Comparison of ENCODE assay signal across 14 cellular contexts in the genomic region with DNA sequence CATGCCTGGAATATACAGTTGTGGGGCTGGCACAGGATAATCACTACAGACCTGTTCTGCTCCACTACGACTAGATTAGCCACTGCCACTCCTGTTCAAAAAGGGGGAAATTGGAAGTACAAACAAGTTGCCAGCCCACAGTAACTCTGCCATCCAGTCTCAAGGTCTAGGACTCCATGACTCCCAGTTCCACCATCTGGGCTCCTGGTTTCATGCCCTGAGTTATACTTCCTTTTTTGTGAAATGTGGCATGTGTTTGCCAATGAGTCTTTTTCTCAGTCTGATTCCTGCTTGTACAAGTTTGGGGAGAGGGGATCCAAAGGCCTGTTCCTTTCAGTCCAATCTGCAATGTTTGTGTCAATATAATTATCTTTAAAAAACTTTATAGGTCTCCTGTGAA. TPM values are rescaled to one million over a fixed set of nuclear protein-coding genes. Genes with fewer than 3 reads are reported as not detected.
DNase-seq lines count a peak whose midpoint lies in the region; ATAC-seq and TF ChIP-seq lines count a peak whose summit lies in the region.
"Had no signal": no experiment of that assay in that cellular context is flagged by ENCODE, and none has a peak within 500 bp of the region (broad histone marks: within the 10 kb centered on the region; RNA-seq: fewer than 3 reads in every experiment).

No MANE protein-coding gene starts in this region.

- no peaks in the 10 kb centered on the region for H3K9me3 ChIP-seq in HEK293 (ENCODE audit: control insufficient read depth, insufficient read depth, low read depth, low read length)
- H3K9me3 ChIP-seq in naive thymus-derived CD4-positive, alpha-beta T cell (ENCODE audit: control insufficient read depth in 2 of 3, low read length in 3 of 3) = no peaks in the 10 kb centered on the region
- H3K9me3 ChIP-seq: right lobe of liver had no signal

- H3K27me3 ChIP-seq in naive thymus-derived CD4-positive, alpha-beta T cell (ENCODE audit: control insufficient read depth in 2 of 2, insufficient read depth in 2 of 2, low read length in 2 of 2) = no peaks in the 10 kb centered on the region
- H3K27me3 ChIP-seq: brain microvascular endothelial cell, right lobe of liver had no signal

- no peak overlapping the region for H3K27ac ChIP-seq in HEK293 (ENCODE audit: extremely low read depth, low read depth, low read length)
- H3K27ac ChIP-seq in naive thymus-derived CD4-positive, alpha-beta T cell (ENCODE audit: low read depth, low read length) = peak overlapping the region; percentile 90
- H3K27ac ChIP-seq: brain microvascular endothelial cell had no signal

- no peaks in the 10 kb centered on the region; a peak in 1 of 3 replicates for H3K36me3 ChIP-seq in HEK293 (ENCODE audit: control insufficient read depth in 2 of 2, insufficient read depth in 1 of 2, low read length in 2 of 2)
- no peaks in the 10 kb centered on the region for H3K36me3 ChIP-seq in naive thymus-derived CD4-positive, alpha-beta T cell (ENCODE audit: control insufficient read depth in 2 of 3, insufficient read depth in 3 of 3, low read length in 3 of 3)
- H3K36me3 ChIP-seq: brain microvascular endothelial cell, right lobe of liver had no signal

- no peak for TF ChIP-seq CTCF in HEK293 (tag by site-specific recombination; IDR thresholded peaks at IDR 0.05)

- peak overlapping the region; percentile 49 for H3K27ac Mint-ChIP-seq in activated CD4-positive, alpha-beta memory T cell treated with anti-CD3 and anti-CD28 coated beads for 36 hours
- peak overlapping the region in 5 of 9 donors; percentile 48 to 100 (median 97) for H3K27ac Mint-ChIP-seq in naive thymus-derived CD4-positive, alpha-beta T cell
- H3K27ac Mint-ChIP-seq in activated T-helper 2 cell treated with anti-CD3 and anti-CD28 coated beads, Interferon-gamma antibody, Interleukin-2, Interleukin-4, amounts not matched to agents 10 μg/mL and 5 μg/mL and 100 μg/mL, durations not matched to agents 14 hours and 24 hours and 36 hours = no peak overlapping the region

- ATAC-seq in naive thymus-derived CD4-positive, alpha-beta T cell = no peak

- H3K4me1 ChIP-seq in HEK293 (ENCODE audit: control insufficient read depth, insufficient read depth, low read length) = no peaks in the 10 kb centered on the region
- peaks cover 22 to 27% of the 10 kb centered on the region in 2 donors for H3K4me1 ChIP-seq in naive thymus-derived CD4-positive, alpha-beta T cell (ENCODE audit: control insufficient read depth in 2 of 2, insufficient read depth in 2 of 2, low read length in 2 of 2)

- intact Hi-C loops in activated CD4-positive, alpha-beta memory T cell treated with anti-CD3 and anti-CD28 coated beads for 36 hours (cut with micrococcal nuclease) = loop anchor here (5.0 kb wide), 1 partner anchor 272 kb away; no protein-coding TSS in a partner anchor
- intact Hi-C loops in naive thymus-derived CD4-positive, alpha-beta T cell (cut with micrococcal nuclease) = loop anchor here in 1 of 2 donors (5.0 kb wide), 1 partner anchor 257 kb away; no protein-coding TSS in a partner anchor
- intact Hi-C loops in activated T-helper 2 cell treated with anti-CD3 and anti-CD28 coated beads, Interferon-gamma antibody, Interleukin-2, Interleukin-4, amounts not matched to agents 10 μg/mL and 5 μg/mL and 100 μg/mL, durations not matched to agents 14 hours and 24 hours and 36 hours (cut with micrococcal nuclease) = loop anchor here (5.0 kb wide), 1 partner anchor 272 kb away; no protein-coding TSS in a partner anchor

- DNase-seq in CD1c-positive myeloid dendritic cell (ENCODE audit: extremely low spot score) (peak; percentile 70), SK-N-DZ (ENCODE audit: low spot score) (no peak), NCI-H510A treated with DMSO at 0.1 percent for 48 hours (lab: John Stamatoyannopoulos, UW) (no peak), retina (no peak)
- no peak for DNase-seq in activated CD4-positive, alpha-beta memory T cell treated with anti-CD3 and anti-CD28 coated beads for 36 hours
- no peak for DNase-seq in naive thymus-derived CD4-positive, alpha-beta T cell
- DNase-seq in activated T-helper 2 cell treated with anti-CD3 and anti-CD28 coated beads, Interferon-gamma antibody, Interleukin-2, Interleukin-4, amounts not matched to agents 10 μg/mL and 5 μg/mL and 100 μg/mL, durations not matched to agents 14 hours and 24 hours and 36 hours (ENCODE audit: low spot score) = no peak
- DNase-seq: activated T-cell treated with anti-CD3 and anti-CD28 coated beads, Interleukin-2, amount 50 U/mL, for 4 hours; brain microvascular endothelial cell; effector CD4-positive, alpha-beta T cell; NCI-H446 treated with DMSO at 0.1 percent for 48 hours; stimulated activated naive CD4-positive, alpha-beta T cell treated with Interleukin-2 at 50 U/mL for 16 hours had no signal

- no peak overlapping the region for H3K4me3 Mint-ChIP-seq in activated CD4-positive, alpha-beta memory T cell treated with anti-CD3 and anti-CD28 coated beads for 36 hours
- peak overlapping the region in 4 of 10 donors; percentile 33 to 56 (median 40) for H3K4me3 Mint-ChIP-seq in naive thymus-derived CD4-positive, alpha-beta T cell
- no peak overlapping the region for H3K4me3 Mint-ChIP-seq in activated T-helper 2 cell treated with anti-CD3 and anti-CD28 coated beads, Interferon-gamma antibody, Interleukin-2, Interleukin-4, amounts not matched to agents 10 μg/mL and 5 μg/mL and 100 μg/mL, durations not matched to agents 14 hours and 24 hours and 36 hours (ENCODE audit: low read depth)

- H3K27me3 Mint-ChIP-seq in activated CD4-positive, alpha-beta memory T cell treated with anti-CD3 and anti-CD28 coated beads for 36 hours = peaks cover 3% of the 10 kb centered on the region
- H3K27me3 Mint-ChIP-seq in naive thymus-derived CD4-positive, alpha-beta T cell = peaks cover 0 to 12% (median 0%) of the 10 kb centered on the region in 5 donors
- H3K27me3 Mint-ChIP-seq in activated T-helper 2 cell treated with anti-CD3 and anti-CD28 coated beads, Interferon-gamma antibody, Interleukin-2, Interleukin-4, amounts not matched to agents 10 μg/mL and 5 μg/mL and 100 μg/mL, durations not matched to agents 14 hours and 24 hours and 36 hours (ENCODE audit: low read depth) = peaks cover 2% of the 10 kb centered on the region

- POLR2A ChIA-PET in HEK293 (lab: Yijun Ruan, JAX) = no interaction called here
- POLR2A ChIA-PET in activated CD4-positive, alpha-beta memory T cell treated with anti-CD3 and anti-CD28 coated beads for 36 hours (lab: Charles Lee) = interaction anchor here (3.0 kb wide), 1 partner anchor 41 kb away, joined by 29 read pairs; a partner anchor contains a TSS
- POLR2A ChIA-PET in naive thymus-derived CD4-positive, alpha-beta T cell (lab: Charles Lee) = interaction anchor here (0.6 to 23.6 kb wide), 11 partner anchors 19 to 353 kb away, joined by 3 to 696 read pairs (median 4); a partner anchor contains a TSS

- CTCF ChIA-PET in HEK293 (lab: Yijun Ruan, JAX) = interaction anchor here (0.7 to 8.5 kb wide), 2 partner anchors 159 to 369 kb away, joined by 4 to 111 read pairs; no protein-coding TSS in a partner anchor
- CTCF ChIA-PET in activated CD4-positive, alpha-beta memory T cell treated with anti-CD3 and anti-CD28 coated beads for 36 hours (lab: Charles Lee) = interaction anchor here (1.2 to 5.9 kb wide), 4 partner anchors 40 to 328 kb away, joined by 3 to 74 read pairs (median 8); a partner anchor contains a TSS
- CTCF ChIA-PET in naive thymus-derived CD4-positive, alpha-beta T cell (lab: Charles Lee) = interaction anchor here (0.6 to 8.4 kb wide), 7 partner anchors 13 to 195 kb away, joined by 3 to 156 read pairs (median 5); a partner anchor contains a TSS

- peaks cover 9% of the 10 kb centered on the region for H3K36me3 Mint-ChIP-seq in activated CD4-positive, alpha-beta memory T cell treated with anti-CD3 and anti-CD28 coated beads for 36 hours
- H3K36me3 Mint-ChIP-seq in naive thymus-derived CD4-positive, alpha-beta T cell = peaks cover 0 to 13% (median 4%) of the 10 kb centered on the region in 5 donors
- peaks cover 13% of the 10 kb centered on the region for H3K36me3 Mint-ChIP-seq in activated T-helper 2 cell treated with anti-CD3 and anti-CD28 coated beads, Interferon-gamma antibody, Interleukin-2, Interleukin-4, amounts not matched to agents 10 μg/mL and 5 μg/mL and 100 μg/mL, durations not matched to agents 14 hours and 24 hours and 36 hours (ENCODE audit: low read depth)

- H3K9me3 Mint-ChIP-seq in activated CD4-positive, alpha-beta memory T cell treated with anti-CD3 and anti-CD28 coated beads for 36 hours = no peaks in the 10 kb centered on the region
- H3K9me3 Mint-ChIP-seq in naive thymus-derived CD4-positive, alpha-beta T cell = peaks cover 0 to 5% (median 0%) of the 10 kb centered on the region in 11 donors
- H3K9me3 Mint-ChIP-seq in activated T-helper 2 cell treated with anti-CD3 and anti-CD28 coated beads, Interferon-gamma antibody, Interleukin-2, Interleukin-4, amounts not matched to agents 10 μg/mL and 5 μg/mL and 100 μg/mL, durations not matched to agents 14 hours and 24 hours and 36 hours = peaks cover 4% of the 10 kb centered on the region
- H3K9me3 Mint-ChIP-seq: activated T-cell treated with anti-CD3 and anti-CD28 coated beads, Interleukin-2, amount 50 U/mL, for 4 hours had no signal

- peaks cover 33% of the 10 kb centered on the region for H3K4me1 Mint-ChIP-seq in activated CD4-positive, alpha-beta memory T cell treated with anti-CD3 and anti-CD28 coated beads for 36 hours (ENCODE audit: low read depth)
- H3K4me1 Mint-ChIP-seq in naive thymus-derived CD4-positive, alpha-beta T cell = peaks cover 24 to 55% (median 43%) of the 10 kb centered on the region in 7 donors
- H3K4me1 Mint-ChIP-seq in activated T-helper 2 cell treated with anti-CD3 and anti-CD28 coated beads, Interferon-gamma antibody, Interleukin-2, Interleukin-4, amounts not matched to agents 10 μg/mL and 5 μg/mL and 100 μg/mL, durations not matched to agents 14 hours and 24 hours and 36 hours (ENCODE audit: low read depth) = peaks cover 30% of the 10 kb centered on the region

- no peak overlapping the region for H3K4me3 ChIP-seq in HEK293 (ENCODE audit: low read depth, low read length)
- H3K4me3 ChIP-seq in naive thymus-derived CD4-positive, alpha-beta T cell (ENCODE audit: low read length) = no peak overlapping the region

RNA-seq across cellular contexts. Expression of a gene that starts 1.0 kb away (rescaled TPM):
- total RNA-seq in activated CD4-positive, alpha-beta memory T cell treated with anti-CD3 and anti-CD28 coated beads for 36 hours = 10 to 100 TPM; 17.0 to 19.7 TPM
- total RNA-seq in naive thymus-derived CD4-positive, alpha-beta T cell = 10 to 100 TPM; 18.7 to 45.9 (median 25.0) TPM
- 10 to 100 TPM; 69.6 to 80.3 TPM for polyA plus RNA-seq in naive thymus-derived CD4-positive, alpha-beta T cell
- total RNA-seq in activated T-helper 2 cell treated with anti-CD3 and anti-CD28 coated beads, Interferon-gamma antibody, Interleukin-2, Interleukin-4, amounts not matched to agents 10 μg/mL and 5 μg/mL and 100 μg/mL, durations not matched to agents 14 hours and 24 hours and 36 hours = 18.2 and 20.8 TPM in 2 replicates
- polyA plus RNA-seq in SK-N-DZ (2014; cell fraction: cytosol; rRNA removed) = 24.4 and 31.8 TPM in 2 replicates
- polyA plus RNA-seq in SK-N-DZ (2014; cell fraction: nucleus; rRNA removed) = 17.5 and 21.1 TPM in 2 replicates

RNA-seq across cellular contexts. Expression of a gene that starts 5.3 kb away (rescaled TPM):
- total RNA-seq in activated CD4-positive, alpha-beta memory T cell treated with anti-CD3 and anti-CD28 coated beads for 36 hours = 10 to 100 TPM; 50.7 to 52.0 TPM
- total RNA-seq in naive thymus-derived CD4-positive, alpha-beta T cell = 100 to 1,000 TPM in 2 of 5 experiments, 10 to 100 TPM in 3; 24.8 to 124 (median 73.6) TPM
- polyA plus RNA-seq in naive thymus-derived CD4-positive, alpha-beta T cell = 100 to 1,000 TPM; 116 to 160 TPM
- total RNA-seq in activated T-helper 2 cell treated with anti-CD3 and anti-CD28 coated beads, Interferon-gamma antibody, Interleukin-2, Interleukin-4, amounts not matched to agents 10 μg/mL and 5 μg/mL and 100 μg/mL, durations not matched to agents 14 hours and 24 hours and 36 hours = 46.6 and 49.6 TPM in 2 replicates
- 95.9 and 120 TPM in 2 replicates for polyA plus RNA-seq in SK-N-DZ (2014; cell fraction: cytosol; rRNA removed)
- 59.3 and 63.9 TPM in 2 replicates for polyA plus RNA-seq in SK-N-DZ (2014; cell fraction: nucleus; rRNA removed)

RNA-seq across cellular contexts. Expression of a gene that starts 21.3 kb away (rescaled TPM):
- 10 to 100 TPM; 19.3 to 20.3 TPM for total RNA-seq in activated CD4-positive, alpha-beta memory T cell treated with anti-CD3 and anti-CD28 coated beads for 36 hours
- 10 to 100 TPM in 2 of 5 experiments, 1 to 10 TPM in 1, under 1 TPM in 1, not detected in 1; 0.65 to 15.7 (median 8.0) TPM for total RNA-seq in naive thymus-derived CD4-positive, alpha-beta T cell
- not detected for polyA plus RNA-seq in naive thymus-derived CD4-positive, alpha-beta T cell
- 3.4 and 5.8 TPM in 2 replicates for total RNA-seq in activated T-helper 2 cell treated with anti-CD3 and anti-CD28 coated beads, Interferon-gamma antibody, Interleukin-2, Interleukin-4, amounts not matched to agents 10 μg/mL and 5 μg/mL and 100 μg/mL, durations not matched to agents 14 hours and 24 hours and 36 hours
- polyA plus RNA-seq in SK-N-DZ (2014; cell fraction: cytosol; rRNA removed) = not detected in 2 replicates
- polyA plus RNA-seq in SK-N-DZ (2014; cell fraction: nucleus; rRNA removed) = not detected in 2 replicates
